In the genomic region with DNA sequence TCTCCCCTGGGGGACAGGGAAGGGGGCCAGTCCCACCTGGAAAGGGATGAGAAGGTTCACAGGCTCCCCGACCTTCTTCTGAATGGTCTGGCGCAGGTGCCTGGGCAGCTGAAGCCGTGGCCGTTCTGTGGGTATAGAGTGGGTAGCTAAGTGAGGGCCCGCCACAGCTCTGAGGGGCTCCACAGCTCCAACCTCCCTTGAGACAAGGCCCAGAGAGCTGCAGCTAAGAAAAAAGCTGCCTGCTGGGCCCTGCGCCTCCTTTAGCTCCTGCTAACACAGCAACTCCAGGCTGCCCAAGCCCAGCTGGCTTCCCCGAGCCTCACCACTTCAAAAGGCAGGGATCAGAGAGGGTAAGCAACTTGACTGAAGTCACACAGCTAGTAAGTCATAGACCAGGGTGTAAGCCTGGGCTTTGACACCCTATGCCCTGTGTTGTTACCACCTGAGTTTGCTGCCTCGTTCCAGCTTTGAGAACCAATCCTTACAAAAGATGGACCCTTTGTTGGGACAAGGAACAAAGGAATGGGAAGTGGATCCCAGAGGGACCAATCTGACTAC, we compare ENCODE assay signal across 28 cellular contexts. TPM values are rescaled to one million over a fixed set of nuclear protein-coding genes. Genes with fewer than 3 reads are reported as not detected.
"Had no signal": no experiment of that assay in that cellular context is flagged by ENCODE, and none has a peak within 500 bp of the region (broad histone marks: within the 10 kb centered on the region; RNA-seq: fewer than 3 reads in every experiment).

No MANE protein-coding gene starts in this region.

- ATAC-seq: activated T-helper 17 cell treated with anti-CD3 and anti-CD28 coated beads, Interleukin-2, amount 50 U/mL, for 72 hours; Panc1 had no signal

- H3K4me3 Mint-ChIP-seq: activated B cell treated with CpG ODN at 0.5 μM for 24 hours; activated CD4-positive, alpha-beta memory T cell treated with anti-CD3 and anti-CD28 coated beads, Interleukin-2, amount 10 ng/mL, durations not matched to agents 7 days and 5 days; activated CD4-positive, alpha-beta T cell treated with anti-CD3 and anti-CD28 coated beads, Interleukin-2, amount 10 ng/mL, durations not matched to agents 24 days and 14 days; activated naive CD4-positive, alpha-beta T cell treated with anti-CD3 and anti-CD28 coated beads, Interleukin-2, amount 10 ng/mL, durations not matched to agents 7 days and 5 days; activated naive CD8-positive, alpha-beta T cell treated with anti-CD3 and anti-CD28 coated beads for 36 hours; activated T-helper 17 cell treated with anti-CD3 and anti-CD28 coated beads, Interleukin-2, amount 50 U/mL, for 72 hours; central memory CD8-positive, alpha-beta T cell had no signal

- H3K27ac ChIP-seq: brain microvascular endothelial cell, KMS-11 had no signal

- H3K9ac ChIP-seq: KMS-11 had no signal

- FAIRE-seq: TTC549 had no signal

- H3K27ac Mint-ChIP-seq: activated B cell treated with CpG ODN at 0.5 μM for 24 hours; activated CD4-positive, alpha-beta memory T cell treated with anti-CD3 and anti-CD28 coated beads, Interleukin-2, amount 10 ng/mL, durations not matched to agents 7 days and 5 days; activated CD4-positive, alpha-beta T cell treated with anti-CD3 and anti-CD28 coated beads, Interleukin-2, amount 10 ng/mL, durations not matched to agents 24 days and 14 days; activated naive CD4-positive, alpha-beta T cell treated with anti-CD3 and anti-CD28 coated beads, Interleukin-2, amount 10 ng/mL, durations not matched to agents 7 days and 5 days; activated naive CD8-positive, alpha-beta T cell treated with anti-CD3 and anti-CD28 coated beads for 36 hours; activated T-helper 17 cell treated with anti-CD3 and anti-CD28 coated beads, Interleukin-2, amount 50 U/mL, for 72 hours had no signal

- H3K4me1 Mint-ChIP-seq: activated CD4-positive, alpha-beta memory T cell treated with anti-CD3 and anti-CD28 coated beads, Interleukin-2, amount 10 ng/mL, durations not matched to agents 7 days and 5 days; activated CD4-positive, alpha-beta T cell treated with anti-CD3 and anti-CD28 coated beads, Interleukin-2, amount 10 ng/mL, durations not matched to agents 24 days and 14 days; activated naive CD4-positive, alpha-beta T cell treated with anti-CD3 and anti-CD28 coated beads, Interleukin-2, amount 10 ng/mL, durations not matched to agents 7 days and 5 days; activated naive CD8-positive, alpha-beta T cell treated with anti-CD3 and anti-CD28 coated beads for 36 hours; activated T-helper 17 cell treated with anti-CD3 and anti-CD28 coated beads, Interleukin-2, amount 50 U/mL, for 72 hours; central memory CD8-positive, alpha-beta T cell had no signal

- H3K27me3 ChIP-seq: brain microvascular endothelial cell had no signal

- H3K27me3 Mint-ChIP-seq: activated B cell treated with CpG ODN at 0.5 μM for 24 hours; activated CD4-positive, alpha-beta memory T cell treated with anti-CD3 and anti-CD28 coated beads, Interleukin-2, amount 10 ng/mL, durations not matched to agents 7 days and 5 days; activated CD4-positive, alpha-beta T cell treated with anti-CD3 and anti-CD28 coated beads, Interleukin-2, amount 10 ng/mL, durations not matched to agents 24 days and 14 days; activated naive CD4-positive, alpha-beta T cell treated with anti-CD3 and anti-CD28 coated beads, Interleukin-2, amount 10 ng/mL, durations not matched to agents 7 days and 5 days; activated naive CD8-positive, alpha-beta T cell treated with anti-CD3 and anti-CD28 coated beads for 36 hours; activated T-helper 17 cell treated with anti-CD3 and anti-CD28 coated beads, Interleukin-2, amount 50 U/mL, for 72 hours; central memory CD8-positive, alpha-beta T cell had no signal

- DNase-seq: activated B cell treated with CpG ODN at 0.5 μM for 24 hours; activated CD4-positive, alpha-beta memory T cell treated with anti-CD3 and anti-CD28 coated beads, Interleukin-2, amount 10 ng/mL, durations not matched to agents 7 days and 5 days; activated CD4-positive, alpha-beta T cell treated with anti-CD3 and anti-CD28 coated beads for 1 hour; activated CD4-positive, alpha-beta T cell treated with anti-CD3 and anti-CD28 coated beads, Interleukin-2, amount 10 ng/mL, durations not matched to agents 24 days and 14 days; activated gamma-delta T cell treated with Interleukin-2 at 50 U/mL for 16 hours; activated naive CD4-positive, alpha-beta T cell treated with anti-CD3 and anti-CD28 coated beads, Interleukin-2, amount 10 ng/mL, durations not matched to agents 7 days and 5 days; activated naive CD8-positive, alpha-beta T cell treated with anti-CD3 and anti-CD28 coated beads for 36 hours; activated T-cell treated with anti-CD3 and anti-CD28 coated beads for 4 hours; activated T-cell treated with anti-CD3 and anti-CD28 coated beads, Interleukin-2, amount 50 U/mL, for 48 hours; brain microvascular endothelial cell; IMR-90; NCI-H1092; NCI-H1417; NCI-H1930; NCI-H510A treated with DMSO at 0.1 percent for 48 hours; NCI-H69; NK-92 treated with Interleukin-12 subunit alpha and Interleukin-12 subunit beta, amount 100 ng/mL, for 24 hours; OCI-M1; SIG-M5; T-helper 2 cell; T1000 had no signal

- H3K9me3 Mint-ChIP-seq: activated B cell treated with CpG ODN at 0.5 μM for 24 hours; activated CD4-positive, alpha-beta memory T cell treated with anti-CD3 and anti-CD28 coated beads, Interleukin-2, amount 10 ng/mL, durations not matched to agents 7 days and 5 days; activated CD4-positive, alpha-beta T cell treated with anti-CD3 and anti-CD28 coated beads, Interleukin-2, amount 10 ng/mL, durations not matched to agents 24 days and 14 days; activated naive CD4-positive, alpha-beta T cell treated with anti-CD3 and anti-CD28 coated beads, Interleukin-2, amount 10 ng/mL, durations not matched to agents 7 days and 5 days; activated naive CD8-positive, alpha-beta T cell treated with anti-CD3 and anti-CD28 coated beads for 36 hours; activated T-helper 17 cell treated with anti-CD3 and anti-CD28 coated beads, Interleukin-2, amount 50 U/mL, for 72 hours; central memory CD8-positive, alpha-beta T cell had no signal

- H3K4me2 ChIP-seq: KMS-11 had no signal

RNA-seq across cellular contexts. Expression of a gene that starts 18.5 kb away (rescaled TPM):
- total RNA-seq: activated CD4-positive, alpha-beta memory T cell treated with anti-CD3 and anti-CD28 coated beads, Interleukin-2, amount 10 ng/mL, durations not matched to agents 7 days and 5 days; activated CD4-positive, alpha-beta T cell treated with anti-CD3 and anti-CD28 coated beads, Interleukin-2, amount 10 ng/mL, durations not matched to agents 24 days and 14 days; activated CD8-positive, alpha-beta memory T cell treated with anti-CD3 and anti-CD28 coated beads for 36 hours; activated naive CD8-positive, alpha-beta T cell treated with anti-CD3 and anti-CD28 coated beads for 36 hours; activated T-helper 17 cell treated with anti-CD3 and anti-CD28 coated beads, Interleukin-2, amount 50 U/mL, for 72 hours; IMR-90; MCF 10A had no signal
- polyA plus RNA-seq: IMR-90 had no signal

RNA-seq across cellular contexts. Expression of a gene that starts 44.4 kb away (rescaled TPM):
- total RNA-seq: activated CD4-positive, alpha-beta memory T cell treated with anti-CD3 and anti-CD28 coated beads, Interleukin-2, amount 10 ng/mL, durations not matched to agents 7 days and 5 days; activated CD4-positive, alpha-beta T cell treated with anti-CD3 and anti-CD28 coated beads, Interleukin-2, amount 10 ng/mL, durations not matched to agents 24 days and 14 days; activated CD8-positive, alpha-beta memory T cell treated with anti-CD3 and anti-CD28 coated beads for 36 hours; IMR-90; MCF 10A had no signal
- polyA plus RNA-seq: IMR-90 had no signal
